In the genomic region with DNA sequence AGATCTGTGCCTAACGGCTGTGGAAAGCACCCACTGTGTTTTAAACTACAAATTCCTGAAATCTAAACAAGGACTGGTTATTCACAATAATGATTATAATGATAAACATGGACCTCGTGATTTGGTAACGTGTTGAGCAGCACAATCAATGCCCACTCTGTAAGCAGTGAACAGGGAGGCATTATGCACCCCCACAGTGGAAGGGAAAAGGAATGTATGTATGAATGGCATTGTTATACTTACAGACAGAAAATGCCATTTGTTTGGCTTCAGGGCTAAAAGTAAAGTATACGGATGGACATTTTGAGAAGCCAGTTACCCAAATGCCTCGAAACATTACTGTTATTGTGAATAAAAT, we compare ENCODE assay signal across 14 cellular contexts.
"Had no signal": no experiment of that assay in that cellular context is flagged by ENCODE, and none has a peak within 500 bp of the region (broad histone marks: within the 10 kb centered on the region; RNA-seq: fewer than 3 reads in every experiment).

No MANE protein-coding gene starts in this region.

- H3K27me3 ChIP-seq: cardiac muscle cell, colonic mucosa, esophagus squamous epithelium, tibial artery, uterus had no signal

- H3K27ac ChIP-seq: cardiac muscle cell, colonic mucosa, esophagus squamous epithelium, SK-N-MC, tibial artery had no signal

- H3K36me3 ChIP-seq: cardiac muscle cell, colonic mucosa, esophagus squamous epithelium, tibial artery, uterus had no signal

- H3K4me1 ChIP-seq: colonic mucosa, esophagus squamous epithelium, uterus had no signal

- DNase-seq: activated CD4-positive, alpha-beta T cell treated with anti-CD3 and anti-CD28 coated beads, Interleukin-2, amount 50 U/mL, for 1 hour; activated CD8-positive, alpha-beta memory T cell treated with anti-CD3 and anti-CD28 coated beads for 24 hours; activated naive CD4-positive, alpha-beta T cell treated with anti-CD3 and anti-CD28 coated beads for 36 hours; activated naive CD8-positive, alpha-beta T cell treated with anti-CD3 and anti-CD28 coated beads, Interleukin-2, amount 50 U/mL, for 24 hours; colonic mucosa; esophagus squamous epithelium; left ventricle myocardium superior; mesenchymal stem cell; stimulated activated CD4-positive, alpha-beta T cell treated with anti-CD3 and anti-CD28 coated beads, Interleukin-1b, Interleukin-23, amount 100 ng/mL, for 48 hours; T-helper 9 cell; tibial artery; uterus had no signal

- H3K9me3 ChIP-seq: colonic mucosa, esophagus squamous epithelium, tibial artery, uterus had no signal

- H3K4me3 ChIP-seq: cardiac muscle cell, colonic mucosa, esophagus squamous epithelium, SK-N-MC, tibial artery, uterus had no signal
